9 cellular contexts compared by ENCODE assay signal in the genomic region with DNA sequence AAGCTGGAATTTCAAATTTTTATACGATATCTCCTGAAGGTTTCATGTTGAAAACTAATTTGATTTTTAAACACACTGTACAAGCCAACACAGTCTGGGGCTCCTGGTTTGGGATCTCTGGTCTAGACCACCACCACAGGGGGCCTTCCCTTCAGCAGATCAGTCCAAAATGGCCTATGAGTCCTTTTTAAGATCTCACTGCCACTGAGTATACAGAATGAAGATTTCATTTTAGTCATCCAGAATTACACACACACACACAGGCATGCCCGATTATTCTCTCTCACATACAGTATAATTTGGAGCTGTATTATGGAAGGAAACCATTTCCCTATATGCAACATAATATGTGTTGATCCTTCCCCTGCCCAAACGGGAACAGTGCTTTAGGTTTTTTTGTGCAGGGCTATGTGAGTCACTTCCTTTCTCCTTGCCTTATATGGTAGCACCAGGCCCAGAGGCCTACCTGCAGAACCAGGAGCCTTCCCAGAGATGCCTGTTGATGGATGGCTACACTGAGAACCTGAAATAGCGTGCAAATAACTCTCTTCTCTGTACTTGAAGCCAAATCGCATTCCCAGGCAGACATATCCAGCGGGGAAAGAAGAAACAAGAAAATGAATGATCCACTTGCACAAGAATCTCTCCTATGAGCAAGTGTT. TPM values are rescaled to one million over a fixed set of nuclear protein-coding genes. Genes with fewer than 3 reads are reported as not detected.
DNase-seq lines count a peak whose midpoint lies in the region; ATAC-seq and TF ChIP-seq lines count a peak whose summit lies in the region.
"Had no signal": no experiment of that assay in that cellular context is flagged by ENCODE, and none has a peak within 500 bp of the region (broad histone marks: within the 10 kb centered on the region; RNA-seq: fewer than 3 reads in every experiment).

No MANE protein-coding gene starts in this region.

- intact Hi-C loops in CD4-positive, alpha-beta T cell (cut with DNase I, micrococcal nuclease), result loop anchor here in 1 of 2 experiments (5.0 kb wide), 1 partner anchor 37 kb away; no protein-coding TSS in a partner anchor
- intact Hi-C loops in tibial artery (cut with DNase I; ENCODE audit: low total_unique reads), result no loop called here

- H3K4me1 Mint-ChIP-seq in CD4-positive, alpha-beta T cell (ENCODE audit: low read depth), result peaks cover 89% of the 10 kb centered on the region
- peaks cover 42% of the 10 kb centered on the region for H3K4me1 Mint-ChIP-seq in T-helper 17 cell

- H3K9me3 ChIP-seq in CD4-positive, alpha-beta T cell (ENCODE audit: control insufficient read depth, low read length), result no peaks in the 10 kb centered on the region
- H3K9me3 ChIP-seq in T-helper 17 cell (ENCODE audit: control insufficient read depth, low read length, poor library complexity, severe bottlenecking) (no peaks in the 10 kb centered on the region), tibial artery (no peaks in the 10 kb centered on the region)

- POLR2A ChIA-PET in CD4-positive, alpha-beta T cell (lab: Charles Lee), result interaction anchor here (1.6 to 8.9 kb wide), 2 partner anchors 27 to 28 kb away, joined by 3 to 166 read pairs; partner anchors contain the start of gene WNK1

- ATAC-seq in CD4-positive, alpha-beta T cell (ENCODE audit: poor library complexity), result peak; percentile 55
- ATAC-seq in T-helper 17 cell (peak; percentile 76), GM18502 (IDR thresholded peaks at IDR 0.05; ENCODE audit: poor library complexity, unreplicated experiment) (no peak)

- peaks cover 0 to 2% (median 0%) of the 10 kb centered on the region in 4 donors for H3K4me1 ChIP-seq in tibial artery

- peak overlapping the region; percentile 87 for H3K27ac Mint-ChIP-seq in CD4-positive, alpha-beta T cell
- peak overlapping the region; percentile 82 for H3K27ac Mint-ChIP-seq in T-helper 17 cell

- CTCF ChIA-PET in CD4-positive, alpha-beta T cell (lab: Charles Lee), result interaction anchor here (1.1 to 1.4 kb wide), 2 partner anchors 13 to 32 kb away, joined by 3 read pairs; no protein-coding TSS in a partner anchor

- TF ChIP-seq CTCF in CD4-positive, alpha-beta T cell (IDR thresholded peaks at IDR 0.05), result no peak
- TF ChIP-seq CTCF in tibial artery (IDR thresholded peaks at IDR 0.05), result no peak

- H3K27me3 ChIP-seq in CD4-positive, alpha-beta T cell (ENCODE audit: control insufficient read depth, insufficient read depth, low read length), result no peaks in the 10 kb centered on the region
- no peaks in the 10 kb centered on the region for H3K27me3 ChIP-seq in tibial artery

- H3K36me3 ChIP-seq in tibial artery, result no peaks in the 10 kb centered on the region

- DNase-seq in CD4-positive, alpha-beta T cell, result peak in 3 of 10 experiments; percentile 5 to 17 (median 14)
- DNase-seq in HPDE6-E6E7 (ENCODE audit: extremely low spot score), result peak; percentile 58
- peak in 1 of 3 donors; percentile 7 for DNase-seq in T-helper 17 cell
- DNase-seq in iPS-NIHi7 (ENCODE audit: extremely low spot score), result peak; percentile 55
- DNase-seq in tibial artery, result no peak
- DNase-seq in NCI-H345 (lab: John Stamatoyannopoulos, UW), result no peak
- DNase-seq in globus pallidus (ENCODE audit: low spot score), result no peak
- DNase-seq: small intestine had no signal

- no peak overlapping the region for H3K4me3 ChIP-seq in tibial artery

- H3K27ac ChIP-seq in CD4-positive, alpha-beta T cell (ENCODE audit: low read depth, low read length), result no peak overlapping the region
- H3K27ac ChIP-seq in tibial artery, result no peak overlapping the region

- no peaks in the 10 kb centered on the region for H3K27me3 Mint-ChIP-seq in CD4-positive, alpha-beta T cell
- H3K27me3 Mint-ChIP-seq in T-helper 17 cell, result no peaks in the 10 kb centered on the region

- no peaks in the 10 kb centered on the region for H3K9me3 Mint-ChIP-seq in CD4-positive, alpha-beta T cell

- no peaks in the 10 kb centered on the region for H3K36me3 Mint-ChIP-seq in CD4-positive, alpha-beta T cell (ENCODE audit: low read depth)
- H3K36me3 Mint-ChIP-seq in T-helper 17 cell (ENCODE audit: low read depth), result no peaks in the 10 kb centered on the region

- no peak overlapping the region for H3K4me3 Mint-ChIP-seq in CD4-positive, alpha-beta T cell
- no peak overlapping the region for H3K4me3 Mint-ChIP-seq in T-helper 17 cell

RNA-seq across cellular contexts. Expression of gene WNK1, which starts 28.1 kb away (rescaled TPM):
- 100 to 1,000 TPM; 193 to 198 TPM for total RNA-seq in CD4-positive, alpha-beta T cell
- 100 to 1,000 TPM; 215 to 220 TPM for total RNA-seq in T-helper 17 cell

Comparison
In these comparisons a context has a peak if more than half of its experiments do, and no peak if none do; other contexts are left out.
1. DNase-seq: peak in HPDE6-E6E7 (single experiment) and iPS-NIHi7 (single experiment); none in tibial artery (0 of 2), NCI-H345 (single experiment) and globus pallidus (single experiment).